ENCODE assay signal across 8 cellular contexts in the genomic region with DNA sequence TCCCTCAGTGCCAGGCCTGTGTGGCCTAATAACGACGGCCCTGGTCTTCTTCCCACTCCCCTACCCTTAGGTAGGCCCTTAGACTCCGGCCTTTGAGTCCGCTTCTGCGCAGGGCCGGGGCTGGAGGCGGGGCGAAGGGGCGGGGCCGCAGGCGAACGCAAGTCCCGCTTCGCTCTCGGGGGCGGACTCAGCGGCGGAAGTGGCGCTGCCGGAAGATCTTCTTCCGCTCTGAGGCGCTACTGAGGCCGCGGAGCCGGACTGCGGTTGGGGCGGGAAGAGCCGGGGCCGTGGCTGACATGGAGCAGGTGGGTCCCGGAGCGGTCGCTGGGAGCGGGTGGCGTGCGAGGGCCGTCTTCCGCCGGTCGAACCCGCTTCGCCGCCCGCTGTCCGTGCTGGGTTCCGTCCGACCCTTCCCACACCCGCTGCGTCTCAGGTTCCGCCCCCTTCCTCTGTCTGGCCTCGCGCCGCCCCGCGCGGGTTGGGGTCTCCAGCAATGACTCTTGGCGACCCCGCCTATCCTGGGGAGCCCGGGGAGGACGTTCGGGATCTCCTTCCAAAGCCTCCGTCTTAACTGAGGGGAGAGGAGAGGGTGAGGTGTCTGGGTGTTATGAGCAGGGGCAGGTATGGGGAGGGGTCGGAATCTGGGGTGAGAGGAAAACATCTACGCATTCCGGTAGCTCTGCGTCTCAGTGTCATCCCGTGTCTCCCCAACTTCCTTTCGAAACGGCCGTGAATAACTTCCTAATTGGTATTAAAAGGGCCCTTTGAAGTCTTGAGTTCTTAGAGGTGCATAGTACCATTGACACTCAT. TPM values are rescaled to one million over a fixed set of nuclear protein-coding genes. Genes with fewer than 3 reads are reported as not detected.
DNase-seq lines count a peak whose midpoint lies in the region; ATAC-seq, FAIRE-seq and TF ChIP-seq lines count a peak whose summit lies in the region.

A gene (plus strand): TSS at position 218 of the 810 bp plus-strand sequence. CDS start 16,388 bp downstream, outside the sequence.

- H3K27ac ChIP-seq in HepG2 (ENCODE audit: extremely low read length, insufficient read depth, low read length) = peak within 1 kb of the TSS; percentile 80

- H3K4me3 ChIP-seq in HepG2 (replicated peaks in 1 of 3; ENCODE audit: insufficient read depth in 1 of 3, low read depth in 2 of 3, low read length in 3 of 3) = peak within 1 kb of the TSS; percentile 87 to 94 (median 88)

- no peaks in the 10 kb centered on the region for H3K9me3 ChIP-seq in HepG2 (ENCODE audit: low read length)

- no peaks in the 10 kb centered on the region; a peak in 2 of 5 replicates for H3K36me3 ChIP-seq in HepG2 (replicated peaks in 1 of 2; ENCODE audit: control insufficient read depth in 1 of 2, insufficient read depth in 2 of 2, low read length in 2 of 2)

- H3K36me3 Mint-ChIP-seq in dendritic cell treated with granulocyte-macrophage colony-stimulating factor and Interleukin-4, amounts not matched to agents 40 ng/mL and 50 ng/mL, for 4 days (ENCODE audit: low read depth) = peaks cover 17% of the 10 kb centered on the region

- WGBS in HepG2 (ENCODE audit: low lambda C conversion rate) = under 1% methylated on average over 61 of the region's 69 CpGs

- TF ChIP-seq EP300 in HepG2 (IDR thresholded peaks at IDR 0.05; ENCODE audit: low read depth in 2 of 2, low read length in 2 of 2) = no peak
- no peak for TF ChIP-seq EP300 in HepG2 (CRISPR knock-in tag; IDR thresholded peaks at IDR 0.05; ENCODE audit: borderline replicate concordance)

- peak; percentile 66 for TF ChIP-seq CTCF in HepG2 (CRISPR knock-in tag; IDR thresholded peaks at IDR 0.05)

- H3K27me3 Mint-ChIP-seq in dendritic cell treated with granulocyte-macrophage colony-stimulating factor and Interleukin-4, amounts not matched to agents 40 ng/mL and 50 ng/mL, for 4 days = peaks cover 8% of the 10 kb centered on the region

- no TSS peak for BruUV-seq in HepG2 (replicated peaks; lab: Mats Ljungman, UMichigan)

- ATAC-seq in GM19035 (IDR thresholded peaks at IDR 0.05; ENCODE audit: unreplicated experiment) (peak; percentile 87), HG03442 (IDR thresholded peaks at IDR 0.05; ENCODE audit: unreplicated experiment) (peak; percentile 71), HepG2 (peak; percentile 93)

- peak within 1 kb of the TSS; percentile 99 for H3K4me2 ChIP-seq in HepG2 (ENCODE audit: low read depth, low read length)

- H3K9ac ChIP-seq in HepG2 (ENCODE audit: insufficient read depth, low read depth, low read length) = peak within 1 kb of the TSS; percentile 89

- in situ Hi-C loops in HepG2 (cut with HindIII; ENCODE audit: extremely low pct_ligation_motif_present, low pct_unique_long_range_greater_than_20kb) = no loop called here

- peak within 1 kb of the TSS; percentile 79 for H3K27ac Mint-ChIP-seq in dendritic cell treated with granulocyte-macrophage colony-stimulating factor and Interleukin-4, amounts not matched to agents 40 ng/mL and 50 ng/mL, for 4 days

- CTCF ChIA-PET in HepG2 (lab: Yijun Ruan, JAX; ENCODE audit: low intra/inter-chr PET ratio, low total read pairs) = interaction anchor here (1.5 to 5.6 kb wide), 2 partner anchors 14 to 117 kb away, joined by 5 to 70 read pairs; no protein-coding TSS in a partner anchor

- POLR2A ChIA-PET in HepG2 (lab: Yijun Ruan, JAX) = interaction anchor here (0.6 to 2.6 kb wide), 12 partner anchors 9 to 114 kb away, joined by 3 to 9 read pairs (median 4); a partner anchor contains a TSS

- peak; percentile 60 for TF ChIP-seq RAD21 in HepG2 (CRISPR knock-in tag; IDR thresholded peaks at IDR 0.05)

- H3K4me1 Mint-ChIP-seq in dendritic cell treated with granulocyte-macrophage colony-stimulating factor and Interleukin-4, amounts not matched to agents 40 ng/mL and 50 ng/mL, for 4 days (ENCODE audit: low read depth) = peaks cover 85% of the 10 kb centered on the region

- peaks cover 77% of the 10 kb centered on the region for H3K4me1 ChIP-seq in HepG2 (ENCODE audit: insufficient read depth, low read length)

- H3K79me2 ChIP-seq in HepG2 (ENCODE audit: insufficient read depth, low read length) = peaks cover 42% of the 10 kb centered on the region

- 0 out of 2 replicates have a peak, but pooled peaks cover 3% of the 10 kb centered on the region for H4K20me1 ChIP-seq in HepG2 (ENCODE audit: insufficient read depth, low read length)

- no peaks in the 10 kb centered on the region for H3K9me3 Mint-ChIP-seq in dendritic cell treated with granulocyte-macrophage colony-stimulating factor and Interleukin-4, amounts not matched to agents 40 ng/mL and 50 ng/mL, for 4 days

- peak; percentile 63 to 84 for TF ChIP-seq POLR2A in HepG2 (IDR thresholded peaks at IDR 0.05; ENCODE audit: insufficient read depth in 1 of 2, low read depth in 2 of 2, low read length in 2 of 2)

- peak within 1 kb of the TSS; percentile 94 for H3K4me3 Mint-ChIP-seq in dendritic cell treated with granulocyte-macrophage colony-stimulating factor and Interleukin-4, amounts not matched to agents 40 ng/mL and 50 ng/mL, for 4 days

- FAIRE-seq in HepG2 (lab: Jason Lieb, UNC) = peak; percentile 75

- H3K27me3 ChIP-seq in HepG2 (ENCODE audit: control insufficient read depth in 1 of 2, insufficient read depth in 2 of 2, low read length in 2 of 2) = peaks cover 3 to 15% of the 10 kb centered on the region in 2 experiments; a peak in 3 of 5 replicates

- intact Hi-C loops in dendritic cell treated with granulocyte-macrophage colony-stimulating factor and Interleukin-4, amounts not matched to agents 40 ng/mL and 50 ng/mL, for 4 days (cut with micrococcal nuclease) = loop anchor here (2.0 kb wide), 1 partner anchor 14 kb away; no protein-coding TSS in a partner anchor
- intact Hi-C loops in HepG2 (cut with micrococcal nuclease; ENCODE audit: unreplicated experiment) = no loop called here

- DNase-seq in AG20443 (ENCODE audit: low spot score) = peak; percentile 98
- DNase-seq in NCI-H526 (lab: John Stamatoyannopoulos, UW) = peak; percentile 44 to 93
- peak; percentile 79 to 84 for DNase-seq in activated CD4-positive, alpha-beta T cell treated with anti-CD3 and anti-CD28 coated beads, Interleukin-2, amount 50 U/mL, for 24 hours (ENCODE audit: low read depth in 1 of 2, low spot score in 1 of 2)
- peak; percentile 83 for DNase-seq in HepG2 (ENCODE audit: low spot score)
- peak; percentile 84 for DNase-seq in stimulated activated CD4-positive, alpha-beta T cell treated with anti-CD3 and anti-CD28 coated beads, Interleukin-2, amount 100 ng/mL, for 4 hours (ENCODE audit: low read depth)

- peak within 1 kb of the TSS; percentile 75 for H2AFZ ChIP-seq in HepG2 (ENCODE audit: low read length)

TF ChIP-seq in HepG2, 621 proteins besides CTCF, POLR2A, EP300 and RAD21 (continues in another document):
- TF ChIP-seq ZFP1 (CRISPR knock-in tag; IDR thresholded peaks at IDR 0.05) = peak; percentile 29; the same call in 1 of the 2 replicates
- TF ChIP-seq ETV5 (CRISPR knock-in tag; IDR thresholded peaks at IDR 0.05; ENCODE audit: borderline replicate concordance) = peak; percentile 90
- peak; percentile 92; the same call in 1 of the 2 replicates for TF ChIP-seq ZNF124 (CRISPR knock-in tag; IDR thresholded peaks at IDR 0.05)
- TF ChIP-seq ZNF891 (CRISPR knock-in tag; IDR thresholded peaks at IDR 0.05) = peak; percentile 80
- peak; percentile 84 for TF ChIP-seq ELF1 (CRISPR knock-in tag; IDR thresholded peaks at IDR 0.05)
- no peak for TF ChIP-seq SMARCC2 (IDR thresholded peaks at IDR 0.05)
- TF ChIP-seq TOE1 (CRISPR knock-in tag; IDR thresholded peaks at IDR 0.05) = no peak
- TF ChIP-seq, protein P1, sequence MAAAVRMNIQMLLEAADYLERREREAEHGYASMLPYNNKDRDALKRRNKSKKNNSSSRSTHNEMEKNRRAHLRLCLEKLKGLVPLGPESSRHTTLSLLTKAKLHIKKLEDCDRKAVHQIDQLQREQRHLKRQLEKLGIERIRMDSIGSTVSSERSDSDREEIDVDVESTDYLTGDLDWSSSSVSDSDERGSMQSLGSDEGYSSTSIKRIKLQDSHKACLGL (CRISPR knock-in tag; IDR thresholded peaks at IDR 0.05) = peak; percentile 82
- peak; percentile 63; the same call in 1 of the 2 replicates for TF ChIP-seq RXRA (CRISPR knock-in tag; IDR thresholded peaks at IDR 0.05)
- TF ChIP-seq RXRB (CRISPR knock-in tag; IDR thresholded peaks at IDR 0.05; ENCODE audit: borderline replicate concordance) = peak; percentile 56
- no peak for TF ChIP-seq ZNF256 (CRISPR knock-in tag; conservative IDR thresholded peaks at IDR 0.05)

RNA-seq across cellular contexts. Expression of the gene that starts here (rescaled TPM):
- 17.2 and 34.6 TPM in 2 replicates for total RNA-seq in HepG2 (2016; rRNA removed; fragmentation: Illumina TruSeq; extraction: Trizol)
- 10.9 and 18.7 TPM in 2 replicates for total RNA-seq in HepG2 (2016; cell fraction: cytosol; rRNA removed; fragmentation: Illumina TruSeq; extraction: Trizol; ENCODE audit: low read depth)
- 16.7 and 36.4 TPM in 2 replicates for total RNA-seq in HepG2 (2016; cell fraction: insoluble cytoplasmic fraction; rRNA removed; fragmentation: Illumina TruSeq; extraction: Trizol)
- 28.2 and 28.3 TPM in 2 replicates for total RNA-seq in HepG2 (2016; cell fraction: membrane; rRNA removed; fragmentation: Illumina TruSeq; extraction: Trizol)
- 38.6 and 39.3 TPM in 2 replicates for total RNA-seq in HepG2 (2016; cell fraction: nucleus; rRNA removed; fragmentation: Illumina TruSeq; extraction: Trizol)
- polyA plus RNA-seq in HepG2 (2011; rRNA removed) = 100 and 114 TPM in 2 replicates
- 87.6 and 94.1 TPM in 2 replicates for polyA plus RNA-seq in HepG2 (2011; cell fraction: cytosol; rRNA removed)
- polyA plus RNA-seq in HepG2 (2011; cell fraction: nucleus; rRNA removed) = 583 and 640 TPM in 2 replicates
- polyA plus RNA-seq in HepG2 (2012) = 57.3 and 69.8 TPM in 2 replicates
- polyA plus RNA-seq in HepG2 (2016; cell fraction: cytosol; fragmentation: Illumina TruSeq; extraction: Trizol; ENCODE audit: low read depth) = 16.8 and 21.4 TPM in 2 replicates
- polyA plus RNA-seq in HepG2 (2016; cell fraction: insoluble cytoplasmic fraction; fragmentation: Illumina TruSeq; extraction: Trizol; ENCODE audit: low read depth) = 23.0 and 23.7 TPM in 2 replicates
- polyA plus RNA-seq in HepG2 (2016; cell fraction: membrane; fragmentation: Illumina TruSeq; extraction: Trizol; ENCODE audit: low read depth) = 28.2 and 28.4 TPM in 2 replicates
- 96.9 and 102 TPM in 2 replicates for polyA plus RNA-seq in HepG2 (2016; cell fraction: nucleus; fragmentation: Illumina TruSeq; extraction: Trizol; ENCODE audit: insufficient read depth, low read depth)
- 98.5 and 179 TPM in 2 replicates for polyA minus RNA-seq in HepG2 (2011; rRNA and poly(A)+ RNA removed; ENCODE audit: low replicate concordance)
- 38.4 and 57.6 TPM in 2 replicates for polyA minus RNA-seq in HepG2 (2011; cell fraction: cytosol; rRNA and poly(A)+ RNA removed)
- polyA minus RNA-seq in HepG2 (2011; cell fraction: nucleus; rRNA and poly(A)+ RNA removed) = 71.6 and 80.1 TPM in 2 replicates

Comparison
In these comparisons a context has a peak if more than half of its experiments do, and no peak if none do; other contexts are left out.
1. Peak in every context shown above with its lines: DNase-seq, ATAC-seq, H3K4me3 ChIP-seq and H3K27ac ChIP-seq.